In the genomic region with DNA sequence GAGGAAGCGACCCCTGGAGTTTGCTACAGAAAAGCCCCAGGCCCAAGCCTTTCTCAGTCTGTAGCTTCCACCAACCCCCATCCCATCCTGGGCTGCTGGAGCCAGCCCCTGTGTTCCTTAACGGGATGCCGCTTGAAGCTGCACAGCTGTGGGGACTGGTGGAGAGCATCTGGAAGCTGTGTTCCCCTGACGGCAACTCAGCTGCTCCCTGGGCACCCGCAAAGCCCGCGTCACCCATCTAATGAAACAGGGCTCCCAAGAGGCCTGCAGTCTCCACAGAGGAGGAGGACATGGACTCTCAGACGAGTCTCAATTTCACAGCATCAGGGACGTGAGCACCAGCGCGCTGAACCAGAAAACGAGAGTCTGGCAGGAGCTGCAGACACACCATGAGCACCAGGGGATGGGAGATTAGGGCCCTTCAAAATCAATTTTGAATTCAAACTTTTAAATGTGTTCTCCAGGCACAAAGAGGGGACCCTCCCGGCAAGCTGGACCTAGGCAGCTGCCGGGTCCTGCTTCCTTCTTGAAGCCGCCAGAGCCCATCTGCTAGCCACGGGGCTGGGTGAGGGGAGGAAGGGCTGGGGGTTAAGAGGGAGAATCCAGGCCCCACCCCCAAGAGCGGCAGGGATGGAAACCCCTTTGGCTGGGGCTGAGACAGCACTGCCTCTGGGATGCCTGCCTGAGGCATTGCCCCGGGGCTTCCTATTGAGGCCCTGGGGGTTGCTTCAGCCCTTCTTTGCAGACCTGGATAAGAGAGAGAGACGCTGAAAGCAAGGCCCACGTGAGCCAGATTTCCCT, we compare ENCODE assay signal across 1 cellular context.
TF ChIP-seq lines count a peak whose summit lies in the region.

No MANE protein-coding gene starts in this region.

TF ChIP-seq in WTC11, 78 proteins besides CTCF, POLR2A, EP300 and RAD21 (continued from another document):
- TF ChIP-seq, protein P1, sequence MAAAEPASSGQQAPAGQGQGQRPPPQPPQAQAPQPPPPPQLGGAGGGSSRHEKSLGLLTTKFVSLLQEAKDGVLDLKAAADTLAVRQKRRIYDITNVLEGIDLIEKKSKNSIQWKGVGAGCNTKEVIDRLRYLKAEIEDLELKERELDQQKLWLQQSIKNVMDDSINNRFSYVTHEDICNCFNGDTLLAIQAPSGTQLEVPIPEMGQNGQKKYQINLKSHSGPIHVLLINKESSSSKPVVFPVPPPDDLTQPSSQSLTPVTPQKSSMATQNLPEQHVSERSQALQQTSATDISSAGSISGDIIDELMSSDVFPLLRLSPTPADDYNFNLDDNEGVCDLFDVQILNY (CRISPR knock-in tag; IDR thresholded peaks at IDR 0.05), result no peak
- no peak for TF ChIP-seq ZNF121 (CRISPR knock-in tag; IDR thresholded peaks at IDR 0.05)
- TF ChIP-seq TP53 (CRISPR knock-in tag; IDR thresholded peaks at IDR 0.05), result no peak
TF ChIP-seq in WTC11: peak in this region for 0.
